ENCODE assay signal across 14 cellular contexts in genomic region chr9:130298663-130299279, GRCh38. TPM values are rescaled to one million over a fixed set of nuclear protein-coding genes. Genes with fewer than 3 reads are reported as not detected.
A peak's percentile ranks its signal among the peaks of the same experiment; 100 is the strongest.
DNase-seq lines count a peak whose midpoint lies in the region; TF ChIP-seq lines count a peak whose summit lies in the region.
"Had no signal": no experiment of that assay in that cellular context is flagged by ENCODE, and none has a peak within 500 bp of the region (broad histone marks: within the 10 kb centered on the region; RNA-seq: fewer than 3 reads in every experiment).

No MANE protein-coding gene starts in this region.

- BruUV-seq in A673 (replicated peaks; lab: Mats Ljungman, UMichigan) = no TSS peak

- WGBS in GM23248 (ENCODE audit: low coverage in 1 of 2, low lambda C conversion rate in 2 of 2, missing lambda C conversion rate in 2 of 2), 2 experiments = 30 to 39% methylated on average over 14 to 15 of the region's 15 CpGs
- no CpG with 5 or more reads among the region's 15 CpGs for WGBS in iPS DF 6.9 (ENCODE audit: insufficient coverage, insufficient read length)
- WGBS in esophagus squamous epithelium, 2 donors = 26 to 40% methylated on average over 4 to 7 of the region's 15 CpGs

- no peak overlapping the region for H3K27ac ChIP-seq in A673 (ENCODE audit: low read depth, low read length, poor library complexity, severe bottlenecking)
- no peak overlapping the region for H3K27ac ChIP-seq in GM23248
- H3K27ac ChIP-seq in iPS DF 6.9 (ENCODE audit: low read length) = no peak overlapping the region
- no peak overlapping the region for H3K27ac ChIP-seq in esophagus squamous epithelium
- H3K27ac ChIP-seq: adrenal gland, psoas muscle, stomach had no signal

- TF ChIP-seq CTCF in A673 (conservative IDR thresholded peaks at IDR 0.05; ENCODE audit: low read depth, low read length) (no peak), esophagus squamous epithelium (IDR thresholded peaks at IDR 0.05) (no peak), GM13976 (IDR thresholded peaks at IDR 0.05; ENCODE audit: borderline replicate concordance, control extremely low read depth, extremely low read depth, insufficient read depth, missing control alignments) (no peak)

- no peaks in the 10 kb centered on the region for H3F3A ChIP-seq in GM23248 (ENCODE audit: insufficient read depth)

- in situ Hi-C loops in GM23248 (cut with MboI) (no loop called here), GM13976 (cut with MboI; ENCODE audit: low sequenced_read_pairs, unreplicated experiment) (no loop called here)

- TF ChIP-seq POLR2A in esophagus squamous epithelium (IDR thresholded peaks at IDR 0.05) = no peak

- no peak overlapping the region for H3K4me2 ChIP-seq in GM23248 (ENCODE audit: unreplicated experiment)

- H3K9me3 ChIP-seq in A673 (ENCODE audit: low read depth, low read length, poor library complexity, severe bottlenecking) (no peaks in the 10 kb centered on the region), GM23248 (ENCODE audit: low read depth) (no peaks in the 10 kb centered on the region), iPS DF 6.9 (ENCODE audit: control insufficient read depth, insufficient read depth, low read length) (no peaks in the 10 kb centered on the region), esophagus squamous epithelium (no peaks in the 10 kb centered on the region)
- H3K9me3 ChIP-seq: adrenal gland, psoas muscle, stomach had no signal

- intact Hi-C loops in A673 (cut with micrococcal nuclease; ENCODE audit: unreplicated experiment) = no loop called here
- intact Hi-C loops in esophagus squamous epithelium (cut with DNase I) = no loop called here

- H4K20me1 ChIP-seq in GM23248 (ENCODE audit: insufficient read depth) = no peaks in the 10 kb centered on the region

- no peaks in the 10 kb centered on the region for H3K9me2 ChIP-seq in GM23248 (ENCODE audit: insufficient read depth)

- no peaks in the 10 kb centered on the region for H3K79me2 ChIP-seq in GM23248 (ENCODE audit: insufficient read depth)

- H3K36me3 ChIP-seq in A673 (ENCODE audit: insufficient read depth, low read length, poor library complexity, severe bottlenecking) (no peaks in the 10 kb centered on the region), GM23248 (ENCODE audit: low read depth) (no peaks in the 10 kb centered on the region), iPS DF 6.9 (ENCODE audit: control insufficient read depth, insufficient read depth, low read length) (no peaks in the 10 kb centered on the region), esophagus squamous epithelium (no peaks in the 10 kb centered on the region)
- H3K36me3 ChIP-seq: adrenal gland, stomach had no signal

- H3K4me1 ChIP-seq in A673 (ENCODE audit: insufficient read depth, low read length, poor library complexity, severe bottlenecking) (no peaks in the 10 kb centered on the region), GM23248 (ENCODE audit: insufficient read depth) (peaks cover 10% of the 10 kb centered on the region), iPS DF 6.9 (ENCODE audit: control insufficient read depth, insufficient read depth, low read length) (peaks cover 3% of the 10 kb centered on the region; the same call in 1 of the 2 replicates), esophagus squamous epithelium (peaks cover 0 to 31% (median 11%) of the 10 kb centered on the region in 3 donors)
- H3K4me1 ChIP-seq: adrenal gland, psoas muscle had no signal

- H3K27me3 ChIP-seq in A673 (replicated peaks; ENCODE audit: insufficient read depth, low read depth, low read length, poor library complexity) = peaks cover 46% of the 10 kb centered on the region
- H3K27me3 ChIP-seq in GM23248 (replicated peaks; ENCODE audit: insufficient read depth) = peaks cover 15% of the 10 kb centered on the region; the same call in 1 of the 2 replicates
- H3K27me3 ChIP-seq in iPS DF 6.9 (ENCODE audit: control insufficient read depth, insufficient read depth, low read length) = no peaks in the 10 kb centered on the region
- H3K27me3 ChIP-seq in esophagus squamous epithelium = peaks cover 0 to 21% (median 0%) of the 10 kb centered on the region in 4 donors
- H3K27me3 ChIP-seq: adrenal gland had no signal

- DNase-seq in A673 (ENCODE audit: low spot score) (peak; percentile 27), GM23248 (peak; percentile 33), RKO (ENCODE audit: low spot score) (peak; percentile 34), iPS DF 6.9 (ENCODE audit: low read depth, low spot score) (peak; percentile 41), ureter (ENCODE audit: low spot score) (no peak), amniotic stem cell (lab: John Stamatoyannopoulos, UW) (no peak), esophagus squamous epithelium (lab: John Stamatoyannopoulos, UW) (no peak), GM13976 (ENCODE audit: low spot score) (no peak)
- DNase-seq: activated CD8-positive, alpha-beta memory T cell treated with anti-CD3 and anti-CD28 coated beads, Interleukin-2, amount 50 U/mL, for 48 hours; adrenal gland; C1 segment of cervical spinal cord; NCI-H2029 treated with DMSO at 0.1 percent for 48 hours; stomach had no signal

- no peak overlapping the region for H2AFZ ChIP-seq in GM23248

- CTCF ChIA-PET in A673 (lab: Charles Lee) = no interaction called here

- no peak overlapping the region for H3K4me3 ChIP-seq in A673 (ENCODE audit: low read depth, low read length, poor library complexity, severe bottlenecking)
- no peak overlapping the region for H3K4me3 ChIP-seq in GM23248
- H3K4me3 ChIP-seq in iPS DF 6.9 (ENCODE audit: low read length) = no peak overlapping the region
- no peak overlapping the region for H3K4me3 ChIP-seq in esophagus squamous epithelium
- H3K4me3 ChIP-seq: adrenal gland, psoas muscle, stomach had no signal

- POLR2A ChIA-PET in A673 (lab: Charles Lee; ENCODE audit: low non-redundant PET) = no interaction called here

- no peak overlapping the region for H3K9ac ChIP-seq in GM23248

RNA-seq across cellular contexts. Expression of gene HMCN2, which starts 33.2 kb away (rescaled TPM):
- total RNA-seq in A673 (2021) (0.22 and 0.28 TPM in 2 replicates), ureter (9.5 TPM), esophagus squamous epithelium (1 to 10 TPM in 1 of 4 donors, under 1 TPM in 3; 0.53 to 4.8 (median 0.78) TPM)
- not detected in 2 replicates for total RNA-seq in GM23248 (2014; rRNA removed; shearing (Covaris generic))
- polyA plus RNA-seq in GM23248 (2016; fragmentation: Nextera tagmentation; extraction: Ambion mirVana) = not detected in 2 replicates

Comparison
In these comparisons a context has a peak if more than half of its experiments do, and no peak if none do; other contexts are left out.
1. DNase-seq: peak in A673 (single experiment), GM23248 (single experiment), RKO (single experiment) and iPS DF 6.9 (single experiment); none in ureter (single experiment), amniotic stem cell (single experiment), esophagus squamous epithelium (single experiment) and GM13976 (single experiment).